24 cellular contexts compared by ENCODE assay signal in genomic region chr2:55610954-55611743, GRCh38. TPM values are rescaled to one million over a fixed set of nuclear protein-coding genes. Genes with fewer than 3 reads are reported as not detected.
DNase-seq lines count a peak whose midpoint lies in the region; ATAC-seq and TF ChIP-seq lines count a peak whose summit lies in the region.
"Had no signal": no experiment of that assay in that cellular context is flagged by ENCODE, and none has a peak within 500 bp of the region (broad histone marks: within the 10 kb centered on the region; RNA-seq: fewer than 3 reads in every experiment).

No MANE protein-coding gene starts in this region.

- intact Hi-C loops in right lobe of liver (cut with DNase I) = no loop called here
- intact Hi-C loops in activated T-helper 1 cell treated with anti-CD3 and anti-CD28 coated beads, Interleukin-12 subunit alpha, Interleukin-12 subunit beta, Interleukin-2, Interleukin-4 antibody, amounts not matched to agents 30 ng/mL and 10 ng/mL and 1 ng/mL, durations not matched to agents 14 hours and 24 hours and 36 hours (cut with micrococcal nuclease) = loop anchor here (10.0 kb wide), 2 partner anchors 1036 to 1496 kb away; partner anchors contain the start of gene ACYP2

- H3K27me3 ChIP-seq in right lobe of liver = no peaks in the 10 kb centered on the region
- H3K27me3 ChIP-seq: left lung, thyroid gland had no signal

- H3K4me3 Mint-ChIP-seq in activated T-helper 17 cell treated with anti-CD3 and anti-CD28 coated beads, Interleukin-2, amount 50 U/mL, for 72 hours = no peak overlapping the region
- no peak overlapping the region for H3K4me3 Mint-ChIP-seq in stimulated activated memory B cell treated with anti-CD40 and anti-IgM and Interleukin-4, amounts not matched to agents 10 μg/mL and 1 μg/mL and 100 μg/mL, for 72 hours
- H3K4me3 Mint-ChIP-seq in activated T-helper 1 cell treated with anti-CD3 and anti-CD28 coated beads, Interleukin-12 subunit alpha, Interleukin-12 subunit beta, Interleukin-2, Interleukin-4 antibody, amounts not matched to agents 30 ng/mL and 10 ng/mL and 1 ng/mL, durations not matched to agents 14 hours and 24 hours and 36 hours = no peak overlapping the region
- H3K4me3 Mint-ChIP-seq: H9 had no signal

- TF ChIP-seq CTCF in right lobe of liver (IDR thresholded peaks at IDR 0.05) = no peak

- peaks cover 0 to 52% (median 14%) of the 10 kb centered on the region in 4 donors for H3K4me1 ChIP-seq in right lobe of liver

- peaks cover 0 to 31% (median 12%) of the 10 kb centered on the region in 4 donors for H3K36me3 ChIP-seq in right lobe of liver

- no peak for TF ChIP-seq POLR2A in right lobe of liver (IDR thresholded peaks at IDR 0.05)

- no peaks in the 10 kb centered on the region for H3K9me3 Mint-ChIP-seq in activated naive CD4-positive, alpha-beta T cell treated with anti-CD3 and anti-CD28 coated beads, Interleukin-2, amount 50 U/mL, for 72 hours
- no peaks in the 10 kb centered on the region for H3K9me3 Mint-ChIP-seq in activated T-helper 17 cell treated with anti-CD3 and anti-CD28 coated beads, Interleukin-2, amount 50 U/mL, for 72 hours
- H3K9me3 Mint-ChIP-seq in stimulated activated memory B cell treated with anti-CD40 and anti-IgM and Interleukin-4, amounts not matched to agents 10 μg/mL and 1 μg/mL and 100 μg/mL, for 72 hours = no peaks in the 10 kb centered on the region
- H3K9me3 Mint-ChIP-seq in activated T-helper 1 cell treated with anti-CD3 and anti-CD28 coated beads, Interleukin-12 subunit alpha, Interleukin-12 subunit beta, Interleukin-2, Interleukin-4 antibody, amounts not matched to agents 30 ng/mL and 10 ng/mL and 1 ng/mL, durations not matched to agents 14 hours and 24 hours and 36 hours = no peaks in the 10 kb centered on the region
- H3K9me3 Mint-ChIP-seq: H9 had no signal

- peak overlapping the region; percentile 79 to 96 (median 95) for H3K27ac ChIP-seq in right lobe of liver
- H3K27ac ChIP-seq: left lung, skin epidermis, thyroid gland had no signal

- ATAC-seq in activated naive CD4-positive, alpha-beta T cell treated with anti-CD3 and anti-CD28 coated beads, Interleukin-2, amount 50 U/mL, for 72 hours = peak; percentile 59 to 67
- ATAC-seq in activated T-helper 17 cell treated with anti-CD3 and anti-CD28 coated beads, Interleukin-2, amount 50 U/mL, for 72 hours (replicated peaks) = peak; percentile 55
- no peak for ATAC-seq in right lobe of liver
- no peak for ATAC-seq in stimulated activated memory B cell treated with anti-CD40 and anti-IgM and Interleukin-4, amounts not matched to agents 10 μg/mL and 1 μg/mL and 100 μg/mL, for 72 hours
- no peak for ATAC-seq in GM21381 (IDR thresholded peaks at IDR 0.05; ENCODE audit: unreplicated experiment)
- ATAC-seq in GM21447 (IDR thresholded peaks at IDR 0.05; ENCODE audit: unreplicated experiment) = no peak
- ATAC-seq: left lung had no signal

- no peaks in the 10 kb centered on the region for H3K9me3 ChIP-seq in right lobe of liver
- H3K9me3 ChIP-seq: left lung, thyroid gland had no signal

- no peak overlapping the region for H3K4me3 ChIP-seq in right lobe of liver
- H3K4me3 ChIP-seq: left lung, skin epidermis, thyroid gland had no signal

- H3K4me1 Mint-ChIP-seq in activated T-helper 17 cell treated with anti-CD3 and anti-CD28 coated beads, Interleukin-2, amount 50 U/mL, for 72 hours = peaks cover 20% of the 10 kb centered on the region
- H3K4me1 Mint-ChIP-seq in stimulated activated memory B cell treated with anti-CD40 and anti-IgM and Interleukin-4, amounts not matched to agents 10 μg/mL and 1 μg/mL and 100 μg/mL, for 72 hours = peaks cover 35% of the 10 kb centered on the region
- H3K4me1 Mint-ChIP-seq in activated T-helper 1 cell treated with anti-CD3 and anti-CD28 coated beads, Interleukin-12 subunit alpha, Interleukin-12 subunit beta, Interleukin-2, Interleukin-4 antibody, amounts not matched to agents 30 ng/mL and 10 ng/mL and 1 ng/mL, durations not matched to agents 14 hours and 24 hours and 36 hours (ENCODE audit: low read depth) = peaks cover 32% of the 10 kb centered on the region

- no peaks in the 10 kb centered on the region for H3K27me3 Mint-ChIP-seq in activated T-helper 17 cell treated with anti-CD3 and anti-CD28 coated beads, Interleukin-2, amount 50 U/mL, for 72 hours
- H3K27me3 Mint-ChIP-seq in stimulated activated memory B cell treated with anti-CD40 and anti-IgM and Interleukin-4, amounts not matched to agents 10 μg/mL and 1 μg/mL and 100 μg/mL, for 72 hours = no peaks in the 10 kb centered on the region
- H3K27me3 Mint-ChIP-seq in activated T-helper 1 cell treated with anti-CD3 and anti-CD28 coated beads, Interleukin-12 subunit alpha, Interleukin-12 subunit beta, Interleukin-2, Interleukin-4 antibody, amounts not matched to agents 30 ng/mL and 10 ng/mL and 1 ng/mL, durations not matched to agents 14 hours and 24 hours and 36 hours (ENCODE audit: insufficient read depth) = no peaks in the 10 kb centered on the region

- H3K36me3 Mint-ChIP-seq in activated naive CD4-positive, alpha-beta T cell treated with anti-CD3 and anti-CD28 coated beads, Interleukin-2, amount 50 U/mL, for 72 hours = peaks cover 4 to 49% of the 10 kb centered on the region in 2 donors
- H3K36me3 Mint-ChIP-seq in activated T-helper 17 cell treated with anti-CD3 and anti-CD28 coated beads, Interleukin-2, amount 50 U/mL, for 72 hours (ENCODE audit: low read depth) = peaks cover 17% of the 10 kb centered on the region
- H3K36me3 Mint-ChIP-seq in stimulated activated memory B cell treated with anti-CD40 and anti-IgM and Interleukin-4, amounts not matched to agents 10 μg/mL and 1 μg/mL and 100 μg/mL, for 72 hours = peaks cover 20% of the 10 kb centered on the region
- peaks cover 30% of the 10 kb centered on the region for H3K36me3 Mint-ChIP-seq in activated T-helper 1 cell treated with anti-CD3 and anti-CD28 coated beads, Interleukin-12 subunit alpha, Interleukin-12 subunit beta, Interleukin-2, Interleukin-4 antibody, amounts not matched to agents 30 ng/mL and 10 ng/mL and 1 ng/mL, durations not matched to agents 14 hours and 24 hours and 36 hours (ENCODE audit: low read depth)

- peak overlapping the region in 1 of 2 donors; percentile 8 for H3K27ac Mint-ChIP-seq in activated naive CD4-positive, alpha-beta T cell treated with anti-CD3 and anti-CD28 coated beads, Interleukin-2, amount 50 U/mL, for 72 hours
- peak overlapping the region; percentile 59 for H3K27ac Mint-ChIP-seq in activated T-helper 17 cell treated with anti-CD3 and anti-CD28 coated beads, Interleukin-2, amount 50 U/mL, for 72 hours
- H3K27ac Mint-ChIP-seq in stimulated activated memory B cell treated with anti-CD40 and anti-IgM and Interleukin-4, amounts not matched to agents 10 μg/mL and 1 μg/mL and 100 μg/mL, for 72 hours = peak overlapping the region; percentile 31
- H3K27ac Mint-ChIP-seq in activated T-helper 1 cell treated with anti-CD3 and anti-CD28 coated beads, Interleukin-12 subunit alpha, Interleukin-12 subunit beta, Interleukin-2, Interleukin-4 antibody, amounts not matched to agents 30 ng/mL and 10 ng/mL and 1 ng/mL, durations not matched to agents 14 hours and 24 hours and 36 hours = no peak overlapping the region

- no peak for DNase-seq in activated naive CD4-positive, alpha-beta T cell treated with anti-CD3 and anti-CD28 coated beads, Interleukin-2, amount 50 U/mL, for 72 hours (ENCODE audit: low spot score in 2 of 2)
- DNase-seq in activated naive CD4-positive, alpha-beta T cell (lab: John Stamatoyannopoulos, UW) = no peak
- no peak for DNase-seq in right lobe of liver
- DNase-seq in activated T-helper 1 cell treated with anti-CD3 and anti-CD28 coated beads, Interleukin-12 subunit alpha, Interleukin-12 subunit beta, Interleukin-2, Interleukin-4 antibody, amounts not matched to agents 30 ng/mL and 10 ng/mL and 1 ng/mL, durations not matched to agents 14 hours and 24 hours and 36 hours (ENCODE audit: low spot score) = no peak
- DNase-seq: activated CD4-positive, CD25-positive, alpha-beta regulatory T cell; activated naive CD4-positive, alpha-beta T cell treated with anti-CD3 and anti-CD28 coated beads, Interleukin-2, amount 50 U/mL, for 16 hours; cerebellar nuclear complex; DMS53; foreskin fibroblast; GF-D8; H9; KG1; left lung; NCI-H187; NCI-H2227 treated with DMSO at 0.1 percent for 48 hours; NCI-H82; stimulated activated CD4-positive, alpha-beta T cell treated with anti-CD3 and anti-CD28 coated beads, Interleukin-2, amount 100 ng/mL, for 24 hours; T1000; thyroid gland had no signal

- WGBS in right lobe of liver (ENCODE audit: insufficient coverage, low coverage, low lambda C conversion rate, missing lambda C conversion rate) = 57% methylated on average over 1 of the region's 3 CpGs

RNA-seq across cellular contexts. Expression of gene PPP4R3B, which starts 6.3 kb away (rescaled TPM):
- total RNA-seq in activated naive CD4-positive, alpha-beta T cell treated with anti-CD3 and anti-CD28 coated beads, Interleukin-2, amount 50 U/mL, for 72 hours = 10 to 100 TPM; 53.4 to 76.0 TPM
- total RNA-seq in activated T-helper 17 cell treated with anti-CD3 and anti-CD28 coated beads, Interleukin-2, amount 50 U/mL, for 72 hours = 10 to 100 TPM; 79.0 to 83.9 TPM
- total RNA-seq in right lobe of liver = 10 to 100 TPM; 34.3 to 62.4 (median 37.8) TPM
- total RNA-seq in activated T-helper 1 cell treated with anti-CD3 and anti-CD28 coated beads, Interleukin-12 subunit alpha, Interleukin-12 subunit beta, Interleukin-2, Interleukin-4 antibody, amounts not matched to agents 30 ng/mL and 10 ng/mL and 1 ng/mL, durations not matched to agents 14 hours and 24 hours and 36 hours = 69.8 and 74.6 TPM in 2 replicates

Comparison
In these comparisons a context has a peak if more than half of its experiments do, and no peak if none do; other contexts are left out.
1. ATAC-seq: peak in activated naive CD4-positive, alpha-beta T cell treated with anti-CD3 and anti-CD28 coated beads, Interleukin-2, amount 50 U/mL, for 72 hours (2 of 2) and activated T-helper 17 cell treated with anti-CD3 and anti-CD28 coated beads, Interleukin-2, amount 50 U/mL, for 72 hours (single experiment); none in right lobe of liver (0 of 4), stimulated activated memory B cell treated with anti-CD40 and anti-IgM and Interleukin-4, amounts not matched to agents 10 μg/mL and 1 μg/mL and 100 μg/mL, for 72 hours (single experiment), GM21381 (single experiment) and GM21447 (single experiment).